31 cellular contexts compared by ENCODE assay signal in genomic region chr3:108459225-108459624, GRCh38. TPM values are rescaled to one million over a fixed set of nuclear protein-coding genes. Genes with fewer than 3 reads are reported as not detected.
"Had no signal": no experiment of that assay in that cellular context is flagged by ENCODE, and none has a peak within 500 bp of the region (broad histone marks: within the 10 kb centered on the region; RNA-seq: fewer than 3 reads in every experiment).

No MANE protein-coding gene starts in this region.

- H3K9ac ChIP-seq: neural progenitor cell, parathyroid adenoma had no signal

- H3K4me1 ChIP-seq: neural progenitor cell, parathyroid adenoma, psoas muscle, spleen, stomach, thyroid gland, upper lobe of left lung, vagina had no signal

- H3K9me3 Mint-ChIP-seq: natural killer cell; nephron; stimulated activated effector memory CD8-positive, alpha-beta T cell treated with anti-CD3 and anti-CD28 coated beads, Interleukin-12 subunit alpha, Interleukin-12 subunit beta, amount 100 ng/mL, for 72 hours had no signal

- H3K4me1 Mint-ChIP-seq: natural killer cell; stimulated activated effector memory CD8-positive, alpha-beta T cell treated with anti-CD3 and anti-CD28 coated beads, Interleukin-12 subunit alpha, Interleukin-12 subunit beta, amount 100 ng/mL, for 72 hours had no signal

- ATAC-seq: natural killer cell; psoas muscle; right cardiac atrium; sciatic nerve; stimulated activated effector memory CD8-positive, alpha-beta T cell treated with anti-CD3 and anti-CD28 coated beads, Interleukin-12 subunit alpha, Interleukin-12 subunit beta, amount 100 ng/mL, for 72 hours; stimulated activated naive B cell treated with anti-CD40 and anti-IgM and Interleukin-4, amounts not matched to agents 10 μg/mL and 1 μg/mL and 100 μg/mL, for 72 hours had no signal

- H2AFZ ChIP-seq: parathyroid adenoma had no signal

- DNase-seq: natural killer cell; occipital lobe; ovary; posterior cingulate gyrus; psoas muscle; right cardiac atrium; spleen; stimulated activated CD4-positive, alpha-beta T cell treated with anti-CD3 and anti-CD28 coated beads, Interleukin-12 subunit alpha, Interleukin-12 subunit beta, amount 100 ng/mL, for 4 hours; stimulated activated CD4-positive, alpha-beta T cell treated with anti-CD3 and anti-CD28 coated beads, Interleukin-2, amount 100 ng/mL, for 24 hours; stimulated activated CD4-positive, alpha-beta T cell treated with anti-CD3 and anti-CD28 coated beads, Interleukin-2, amount 100 ng/mL, for 48 hours; stimulated activated CD4-positive, alpha-beta T cell treated with anti-CD3 and anti-CD28 coated beads, Interleukin-4, amount 100 ng/mL, for 24 hours; stimulated activated naive B cell treated with anti-CD40 and anti-IgM and Interleukin-4, amounts not matched to agents 10 μg/mL and 1 μg/mL and 100 μg/mL, for 72 hours; stimulated activated naive CD4-positive, alpha-beta T cell treated with Interleukin-2 at 50 U/mL for 16 hours; stomach; thyroid gland; trophoblast cell; upper lobe of left lung had no signal

- H3K79me2 ChIP-seq: parathyroid adenoma had no signal

- H3K27me3 ChIP-seq: neural progenitor cell, ovary, spleen, stomach, thyroid gland, tibial nerve, upper lobe of left lung, vagina had no signal

- H3K4me3 Mint-ChIP-seq: natural killer cell; nephron; neural progenitor cell; stimulated activated effector memory CD8-positive, alpha-beta T cell treated with anti-CD3 and anti-CD28 coated beads, Interleukin-12 subunit alpha, Interleukin-12 subunit beta, amount 100 ng/mL, for 72 hours; stimulated activated naive B cell treated with anti-CD40 and anti-IgM and Interleukin-4, amounts not matched to agents 10 μg/mL and 1 μg/mL and 100 μg/mL, for 72 hours; stimulated activated naive CD8-positive, alpha-beta T cell treated with anti-CD3 and anti-CD28 coated beads, Interleukin-15, Interleukin-2, amounts not matched to agents 100 ng/mL and 50 ng/mL, for 24 hours had no signal

- H3K9me3 ChIP-seq: ovary, psoas muscle, stomach, thoracic aorta, thyroid gland, tibial nerve, upper lobe of left lung, vagina had no signal

- H3K36me3 ChIP-seq: neural progenitor cell, ovary, spleen, stomach, thoracic aorta, thyroid gland, tibial nerve, upper lobe of left lung, vagina had no signal

- FAIRE-seq: urothelium cell line had no signal

- H3K36me3 Mint-ChIP-seq: natural killer cell; stimulated activated effector memory CD8-positive, alpha-beta T cell treated with anti-CD3 and anti-CD28 coated beads, Interleukin-12 subunit alpha, Interleukin-12 subunit beta, amount 100 ng/mL, for 72 hours; stimulated activated naive B cell treated with anti-CD40 and anti-IgM and Interleukin-4, amounts not matched to agents 10 μg/mL and 1 μg/mL and 100 μg/mL, for 72 hours had no signal

- H3K4me2 ChIP-seq: neural progenitor cell, smooth muscle cell had no signal

- H3K27me3 Mint-ChIP-seq: progenitor cell of endocrine pancreas; stimulated activated naive CD8-positive, alpha-beta T cell treated with anti-CD3 and anti-CD28 coated beads, Interleukin-15, Interleukin-2, amounts not matched to agents 100 ng/mL and 50 ng/mL, for 24 hours had no signal

- H3K27ac Mint-ChIP-seq: natural killer cell; nephron; neural progenitor cell; progenitor cell of endocrine pancreas; stimulated activated effector memory CD8-positive, alpha-beta T cell treated with anti-CD3 and anti-CD28 coated beads, Interleukin-12 subunit alpha, Interleukin-12 subunit beta, amount 100 ng/mL, for 72 hours; stimulated activated naive B cell treated with anti-CD40 and anti-IgM and Interleukin-4, amounts not matched to agents 10 μg/mL and 1 μg/mL and 100 μg/mL, for 72 hours; stimulated activated naive CD8-positive, alpha-beta T cell treated with anti-CD3 and anti-CD28 coated beads, Interleukin-15, Interleukin-2, amounts not matched to agents 100 ng/mL and 50 ng/mL, for 24 hours had no signal

- H3K4me3 ChIP-seq: neural progenitor cell, ovary, psoas muscle, skin epidermis, smooth muscle cell, spleen, stomach, thoracic aorta, thyroid gland, tibial nerve, upper lobe of left lung, vagina had no signal

- H3K27ac ChIP-seq: neural progenitor cell, ovary, parathyroid adenoma, psoas muscle, skin epidermis, spleen, stomach, thoracic aorta, thyroid gland, tibial nerve, upper lobe of left lung, vagina had no signal

RNA-seq across cellular contexts. Expression of gene MYH15, which starts 51.2 kb away (rescaled TPM):
- total RNA-seq: subcutaneous adipose tissue, vagina had no signal
- polyA plus RNA-seq: smooth muscle cell had no signal
